Comparison of ENCODE assay signal across 8 cellular contexts in genomic region chr3:119239421-119239820, GRCh38. TPM values are rescaled to one million over a fixed set of nuclear protein-coding genes. Genes with fewer than 3 reads are reported as not detected.
A peak's percentile ranks its signal among the peaks of the same experiment; 100 is the strongest.
DNase-seq lines count a peak whose midpoint lies in the region; FAIRE-seq and TF ChIP-seq lines count a peak whose summit lies in the region.

No MANE protein-coding gene starts in this region.

- H3K27me3 ChIP-seq in OCI-LY3 (ENCODE audit: low read depth, low read length), result no peaks in the 10 kb centered on the region
- H3K27me3 ChIP-seq in endothelial cell of umbilical vein (ENCODE audit: control insufficient read depth in 2 of 2, insufficient read depth in 2 of 2, low read length in 2 of 2), result no peaks in the 10 kb centered on the region
- no peaks in the 10 kb centered on the region for H3K27me3 ChIP-seq in prostate gland (replicated peaks; ENCODE audit: insufficient read depth)

- H3K9me3 ChIP-seq in OCI-LY3 (ENCODE audit: insufficient read depth, low read length) (no peaks in the 10 kb centered on the region), endothelial cell of umbilical vein (replicated peaks; ENCODE audit: control insufficient read depth, insufficient read depth, low read length) (no peaks in the 10 kb centered on the region), prostate gland (no peaks in the 10 kb centered on the region)

- peaks cover 25% of the 10 kb centered on the region for H3K36me3 ChIP-seq in OCI-LY3 (replicated peaks; ENCODE audit: low read depth, low read length)
- peaks cover 0 to 3% of the 10 kb centered on the region in 2 experiments for H3K36me3 ChIP-seq in endothelial cell of umbilical vein (ENCODE audit: control insufficient read depth in 2 of 2, extremely low read depth in 1 of 2, insufficient read depth in 2 of 2, low read length in 2 of 2)
- no peaks in the 10 kb centered on the region for H3K36me3 ChIP-seq in prostate gland

- in situ Hi-C loops in GM13976 (cut with MboI; ENCODE audit: low sequenced_read_pairs, unreplicated experiment), result no loop called here

- peaks cover 24% of the 10 kb centered on the region for H3K4me1 ChIP-seq in OCI-LY3 (ENCODE audit: low read length)
- H3K4me1 ChIP-seq in endothelial cell of umbilical vein (ENCODE audit: control insufficient read depth, extremely low read depth, insufficient read depth, low read length), result peaks cover 13% of the 10 kb centered on the region
- no peaks in the 10 kb centered on the region for H3K4me1 ChIP-seq in prostate gland (replicated peaks)

- H3K9me1 ChIP-seq in endothelial cell of umbilical vein (replicated peaks; ENCODE audit: control insufficient read depth, extremely low read depth, insufficient read depth, low read length), result no peaks in the 10 kb centered on the region

- intact Hi-C loops in endothelial cell of umbilical vein (cut with micrococcal nuclease), result no loop called here
- intact Hi-C loops in prostate gland (cut with DNase I), result no loop called here

- H3K27ac ChIP-seq in OCI-LY3 (ENCODE audit: low read length) (no peak overlapping the region), endothelial cell of umbilical vein (ENCODE audit: insufficient read depth, low read depth, low read length) (no peak overlapping the region), prostate gland (no peak overlapping the region)

- no peak for FAIRE-seq in endothelial cell of umbilical vein (lab: Jason Lieb, UNC)

- CTCF ChIA-PET in endothelial cell of umbilical vein (lab: Charles Lee), result interaction anchor here (0.9 kb wide), 1 partner anchor 442 kb away, joined by 3 read pairs; no protein-coding TSS in a partner anchor

- H3K9ac ChIP-seq in OCI-LY3 (ENCODE audit: low read length) (peak overlapping the region; percentile 80), endothelial cell of umbilical vein (replicated peaks; ENCODE audit: extremely low read depth, insufficient read depth, low read length) (peak overlapping the region; percentile 84)

- DNase-seq in GM12865 (ENCODE audit: low read depth), result no peak
- peak; percentile 11 for DNase-seq in endothelial cell of umbilical vein (ENCODE audit: low read depth, low spot score)
- DNase-seq in pons (ENCODE audit: low spot score), result peak; percentile 15
- DNase-seq in GM13976 (ENCODE audit: low spot score), result no peak
- DNase-seq in prostate gland (ENCODE audit: low spot score), result no peak
- DNase-seq in NCI-H1436 treated with DMSO at 0.1 percent for 48 hours (lab: John Stamatoyannopoulos, UW), result no peak
- DNase-seq in ecto neural progenitor cell (ENCODE audit: low spot score), result no peak

- no peak for TF ChIP-seq POLR2A in endothelial cell of umbilical vein (IDR thresholded peaks at IDR 0.05; ENCODE audit: low read depth, low read length)
- TF ChIP-seq POLR2A in prostate gland (IDR thresholded peaks at IDR 0.05), result no peak

- no TSS peak for BruUV-seq in endothelial cell of umbilical vein (replicated peaks; lab: Mats Ljungman, UMichigan)

- H4K20me1 ChIP-seq in OCI-LY3 (ENCODE audit: insufficient read depth, low read length) (no peaks in the 10 kb centered on the region), endothelial cell of umbilical vein (replicated peaks; ENCODE audit: control insufficient read depth, extremely low read depth, insufficient read depth, low read length) (no peaks in the 10 kb centered on the region)

- H2AFZ ChIP-seq in OCI-LY3 (ENCODE audit: low read depth, low read length) (no peak overlapping the region), endothelial cell of umbilical vein (ENCODE audit: low read depth, low read length) (no peak overlapping the region)

- peak overlapping the region; percentile 100 for H3K4me2 ChIP-seq in OCI-LY3 (ENCODE audit: low read length)
- H3K4me2 ChIP-seq in endothelial cell of umbilical vein (ENCODE audit: insufficient read depth, low read length), result peak overlapping the region; percentile 61

- H3K4me3 ChIP-seq in GM12865 (ENCODE audit: low read depth, low read length), result peak overlapping the region; percentile 80
- H3K4me3 ChIP-seq in OCI-LY3 (ENCODE audit: low read length), result peak overlapping the region; percentile 87
- H3K4me3 ChIP-seq in endothelial cell of umbilical vein (replicated peaks in 1 of 3; ENCODE audit: insufficient read depth in 1 of 3, low read depth in 1 of 3, low read length in 3 of 3), result peak overlapping the region in 2 of 3 experiments; percentile 71 to 78
- peak overlapping the region in 1 of 2 donors; percentile 61 for H3K4me3 ChIP-seq in prostate gland

- dilution Hi-C loops in endothelial cell of umbilical vein (cut with MboI; ENCODE audit: extremely low pct_ligation_motif_present, low sequenced_read_pairs), result no loop called here

- 15% methylated on average over 3 of the region's 3 CpGs for WGBS in prostate gland

- POLR2A ChIA-PET in endothelial cell of umbilical vein (lab: Charles Lee), result no interaction called here

- TF ChIP-seq CTCF in GM12865 (IDR thresholded peaks at IDR 0.05; ENCODE audit: insufficient read depth, low read depth, low read length, missing control alignments) (no peak), OCI-LY3 (IDR thresholded peaks at IDR 0.05; ENCODE audit: low read depth, low read length) (no peak), endothelial cell of umbilical vein (IDR thresholded peaks at IDR 0.05; ENCODE audit: extremely low read depth in 1 of 2, insufficient read depth in 1 of 2, low read depth in 1 of 2, low read length in 2 of 2) (no peak), GM13976 (IDR thresholded peaks at IDR 0.05; ENCODE audit: borderline replicate concordance, control extremely low read depth, extremely low read depth, insufficient read depth, missing control alignments) (no peak), prostate gland (IDR thresholded peaks at IDR 0.05) (no peak)

- H3K79me2 ChIP-seq in OCI-LY3 (ENCODE audit: low read length), result peaks cover 30% of the 10 kb centered on the region
- H3K79me2 ChIP-seq in endothelial cell of umbilical vein (ENCODE audit: control insufficient read depth, insufficient read depth, low read length), result no peaks in the 10 kb centered on the region

TF ChIP-seq in endothelial cell of umbilical vein, 7 proteins besides CTCF, POLR2A, EP300 and RAD21:
- TF ChIP-seq EZH2 (IDR thresholded peaks at IDR 0.05; ENCODE audit: borderline replicate concordance, low read depth, low read length, severe bottlenecking) (no peak), JUN (IDR thresholded peaks at IDR 0.05; ENCODE audit: borderline replicate concordance, insufficient read depth, insufficient read length, low read depth) (no peak), POLR2AphosphoS5 (IDR thresholded peaks at IDR 0.05; ENCODE audit: insufficient read depth, low read depth, low read length) (no peak), MAX (IDR thresholded peaks at IDR 0.05; ENCODE audit: insufficient read depth, insufficient read length) (no peak), MYC (IDR thresholded peaks at IDR 0.05; ENCODE audit: low read depth, low read length) (no peak), GATA2 (IDR thresholded peaks at IDR 0.05; ENCODE audit: insufficient read depth, insufficient read length, low read depth, low read length) (no peak), FOS (IDR thresholded peaks at IDR 0.05; ENCODE audit: borderline replicate concordance, insufficient read depth, low read length) (no peak)

RNA-seq across cellular contexts. Expression of gene B4GALT4, which starts 1.3 kb away (rescaled TPM):
- total RNA-seq in endothelial cell of umbilical vein, result 7.0 and 7.1 TPM in 2 replicates
- polyA plus RNA-seq in endothelial cell of umbilical vein, result 3.1 and 3.7 TPM in 2 replicates
- 2.8 and 3.5 TPM in 2 replicates for polyA plus RNA-seq in endothelial cell of umbilical vein (2011; cell fraction: cytosol; rRNA removed)
- polyA plus RNA-seq in endothelial cell of umbilical vein (2011; cell fraction: nucleus; rRNA removed), result 9.5 and 13.1 TPM in 2 replicates
- 4.7 and 5.0 TPM in 2 replicates for polyA plus RNA-seq in endothelial cell of umbilical vein (2012)
- polyA minus RNA-seq in endothelial cell of umbilical vein, result 5.1 and 8.0 TPM in 2 replicates
- polyA minus RNA-seq in endothelial cell of umbilical vein (2011; cell fraction: cytosol; rRNA and poly(A)+ RNA removed), result 1.8 TPM
- polyA minus RNA-seq in endothelial cell of umbilical vein (2011; cell fraction: nucleus; rRNA and poly(A)+ RNA removed), result 6.5 and 8.4 TPM in 2 replicates
- 10 to 100 TPM; 12.8 to 19.0 TPM for total RNA-seq in prostate gland

RNA-seq across cellular contexts. Expression of gene ARHGAP31, which starts 54.8 kb away (rescaled TPM):
- total RNA-seq in endothelial cell of umbilical vein, result 64.8 and 65.8 TPM in 2 replicates
- polyA plus RNA-seq in endothelial cell of umbilical vein, result 20.1 and 25.5 TPM in 2 replicates
- 22.9 and 25.4 TPM in 2 replicates for polyA plus RNA-seq in endothelial cell of umbilical vein (2011; cell fraction: cytosol; rRNA removed)
- 26.6 and 29.0 TPM in 2 replicates for polyA plus RNA-seq in endothelial cell of umbilical vein (2011; cell fraction: nucleus; rRNA removed)
- 17.0 and 24.7 TPM in 2 replicates for polyA plus RNA-seq in endothelial cell of umbilical vein (2012)
- 78.6 and 96.2 TPM in 2 replicates for polyA minus RNA-seq in endothelial cell of umbilical vein
- not detected for polyA minus RNA-seq in endothelial cell of umbilical vein (2011; cell fraction: cytosol; rRNA and poly(A)+ RNA removed)
- polyA minus RNA-seq in endothelial cell of umbilical vein (2011; cell fraction: nucleus; rRNA and poly(A)+ RNA removed), result 39.7 and 43.3 TPM in 2 replicates
- 10 to 100 TPM in 1 of 2 donors, 1 to 10 TPM in 1; 6.5 to 10.7 TPM for total RNA-seq in prostate gland

Comparison
In these comparisons a context has a peak if more than half of its experiments do, and no peak if none do; other contexts are left out.
1. DNase-seq: peak in endothelial cell of umbilical vein (single experiment) and pons (single experiment); none in GM12865 (single experiment), GM13976 (single experiment), prostate gland (single experiment), NCI-H1436 treated with DMSO at 0.1 percent for 48 hours (single experiment) and ecto neural progenitor cell (single experiment).